ENCODE assay signal across 8 cellular contexts in genomic region chr7:37916673-37917660, GRCh38. TPM values are rescaled to one million over a fixed set of nuclear protein-coding genes. Genes with fewer than 3 reads are reported as not detected.
DNase-seq lines count a peak whose midpoint lies in the region; ATAC-seq and TF ChIP-seq lines count a peak whose summit lies in the region.

SFRP4 (minus strand) TSS chr7:37916817; CDS start chr7:37916537, 280 bp downstream.

- no peak within 1 kb of the TSS for H3K27ac ChIP-seq in H9 (ENCODE audit: insufficient read length, low read depth, low read length)

- H3K4me3 Mint-ChIP-seq in H9: peak within 1 kb of the TSS; percentile 63 to 82
- H3K4me3 Mint-ChIP-seq in activated naive CD8-positive, alpha-beta T cell: peak within 1 kb of the TSS; percentile 47

- H3K18ac ChIP-seq in H9 (ENCODE audit: insufficient read length, low read depth, low read length): no peak within 1 kb of the TSS

- WGBS in H9 (ENCODE audit: extremely low coverage, insufficient read length, low lambda C conversion rate): no CpG with 5 or more reads among the region's 46 CpGs

- H3K27ac Mint-ChIP-seq in H9: no peak within 1 kb of the TSS
- no peak within 1 kb of the TSS for H3K27ac Mint-ChIP-seq in activated naive CD8-positive, alpha-beta T cell

- no peak within 1 kb of the TSS for H3T11ph ChIP-seq in H9 (ENCODE audit: low read length)

- no peak within 1 kb of the TSS for H4K5ac ChIP-seq in H9 (ENCODE audit: insufficient read length, low read depth, low read length)

- H2BK15ac ChIP-seq in H9 (ENCODE audit: low read depth, low read length): no peak within 1 kb of the TSS

- H2BK5ac ChIP-seq in H9 (ENCODE audit: insufficient read length, low read length): no peak within 1 kb of the TSS

- no peaks in the 10 kb centered on the region for H4K20me1 ChIP-seq in H9 (ENCODE audit: control insufficient read depth, insufficient read depth, insufficient read length)

- H3K27me3 ChIP-seq in H9 (ENCODE audit: insufficient read depth, low read length): peaks cover 12% of the 10 kb centered on the region; the same call in 1 of the 2 replicates

- no peaks in the 10 kb centered on the region for H3K79me2 ChIP-seq in H9 (ENCODE audit: insufficient read depth, low read length)

- no peak within 1 kb of the TSS for H3K4ac ChIP-seq in H9 (ENCODE audit: low read depth, low read length)

- no peak within 1 kb of the TSS for H2AK5ac ChIP-seq in H9 (ENCODE audit: insufficient read length, low read length)

- TF ChIP-seq CTCF in H9 (conservative IDR thresholded peaks at IDR 0.05) (peak; percentile 78), omental fat pad (IDR thresholded peaks at IDR 0.05) (no peak)

- H3K27me3 Mint-ChIP-seq in H9 (ENCODE audit: low read depth): peaks cover 79% of the 10 kb centered on the region
- H3K27me3 Mint-ChIP-seq in activated naive CD8-positive, alpha-beta T cell: peaks cover 36% of the 10 kb centered on the region

- intact Hi-C loops in Right ventricle myocardium inferior (cut with DNase I): loop anchor here (5.0 to 10.0 kb wide), 4 partner anchors 88 to 305 kb away; partner anchors contain the start of gene STARD3NL

- no peaks in the 10 kb centered on the region for H3K9me3 Mint-ChIP-seq in H9
- H3K9me3 Mint-ChIP-seq in activated naive CD8-positive, alpha-beta T cell (ENCODE audit: low read depth): no peaks in the 10 kb centered on the region

- H3K14ac ChIP-seq in H9 (ENCODE audit: insufficient read depth, low read length): no peak within 1 kb of the TSS

- H4K91ac ChIP-seq in H9 (ENCODE audit: insufficient read length, low read depth, low read length): no peak within 1 kb of the TSS

- peak within 1 kb of the TSS; percentile 35 for H3K4me2 ChIP-seq in H9 (ENCODE audit: insufficient read depth, insufficient read length, low read length)

- peaks cover 20% of the 10 kb centered on the region for H3K23me2 ChIP-seq in H9 (ENCODE audit: insufficient read length, low read depth, low read length, poor library complexity, severe bottlenecking)

- H3K23ac ChIP-seq in H9 (ENCODE audit: insufficient read length, low read depth, low read length): no peak within 1 kb of the TSS

- no peak within 1 kb of the TSS for H2BK20ac ChIP-seq in H9 (ENCODE audit: low read depth, low read length, poor library complexity, severe bottlenecking)

- H3K4me1 ChIP-seq in H9 (ENCODE audit: insufficient read depth, low read length): no peaks in the 10 kb centered on the region

- DNase-seq in GDM1 (lab: John Stamatoyannopoulos, UW): peak; percentile 21
- peak; percentile 67 for DNase-seq in H9
- peak; percentile 49 to 50 for DNase-seq in NCI-H1930 (lab: John Stamatoyannopoulos, UW)
- DNase-seq in Right ventricle myocardium inferior (ENCODE audit: missing footprints): peak; percentile 68
- no peak for DNase-seq in omental fat pad (ENCODE audit: low spot score)
- DNase-seq in stimulated activated CD4-positive, alpha-beta T cell treated with anti-CD3 and anti-CD28 coated beads, Interleukin-1b, Interleukin-23, amount 100 ng/mL, for 48 hours: no peak

- no peaks in the 10 kb centered on the region for H3K79me1 ChIP-seq in H9 (ENCODE audit: insufficient read depth, low read depth, low read length, poor library complexity, severe bottlenecking)

- no peak within 1 kb of the TSS for H2BK120ac ChIP-seq in H9 (ENCODE audit: low read depth, low read length, poor library complexity, severe bottlenecking)

- H3K56ac ChIP-seq in H9 (ENCODE audit: insufficient read length, low read depth, low read length): no peak within 1 kb of the TSS

- no peaks in the 10 kb centered on the region for H3K36me3 Mint-ChIP-seq in H9 (ENCODE audit: insufficient read depth in 1 of 3, low read depth in 3 of 3)
- no peaks in the 10 kb centered on the region for H3K36me3 Mint-ChIP-seq in activated naive CD8-positive, alpha-beta T cell

- H4K8ac ChIP-seq in H9 (replicated peaks; ENCODE audit: insufficient read length, low read depth, low read length): no peak within 1 kb of the TSS

- H3K9me3 ChIP-seq in H9 (ENCODE audit: control insufficient read depth, low read depth, low read length): no peaks in the 10 kb centered on the region

- H3K9ac ChIP-seq in H9 (ENCODE audit: extremely low read depth, insufficient read length, low read length): no peak within 1 kb of the TSS

- ATAC-seq in Right ventricle myocardium inferior: peak; percentile 64
- peak; percentile 72 for ATAC-seq in omental fat pad (ENCODE audit: low FRiP score)
- no peak for ATAC-seq in HG02571 (IDR thresholded peaks at IDR 0.05; ENCODE audit: unreplicated experiment)

- no peak within 1 kb of the TSS for H2BK12ac ChIP-seq in H9 (ENCODE audit: insufficient read length, low read depth, low read length)

- H2AFZ ChIP-seq in H9 (ENCODE audit: low read length): no peak within 1 kb of the TSS

- peaks cover 15 to 20% of the 10 kb centered on the region in 2 experiments for H3K4me1 Mint-ChIP-seq in H9
- peaks cover 26% of the 10 kb centered on the region for H3K4me1 Mint-ChIP-seq in activated naive CD8-positive, alpha-beta T cell (ENCODE audit: low read depth)

RNA-seq across cellular contexts. Expression of gene SFRP4, which starts in this region (rescaled TPM):
- total RNA-seq in H9 (2021) (not detected in 2 replicates), Right ventricle myocardium inferior (0.32 TPM), omental fat pad (10 to 100 TPM in 3 of 4 donors, 1 to 10 TPM in 1; 3.5 to 23.0 (median 14.2) TPM)

Comparison
In these comparisons a context has a peak if more than half of its experiments do, and no peak if none do; other contexts are left out.
1. Peak in DNase-seq and H3K4me2 ChIP-seq in H9; RNA of the gene not detected or under 1 TPM.
2. Peak in DNase-seq and ATAC-seq in Right ventricle myocardium inferior; RNA of the gene not detected or under 1 TPM.
3. DNase-seq: peak in GDM1 (single experiment) and NCI-H1930 (2 of 2); none in omental fat pad (single experiment) and stimulated activated CD4-positive, alpha-beta T cell treated with anti-CD3 and anti-CD28 coated beads, Interleukin-1b, Interleukin-23, amount 100 ng/mL, for 48 hours (single experiment).